ENCODE assay signal across 8 cellular contexts in genomic region chr6:152206072-152206818, GRCh38.
DNase-seq lines count a peak whose midpoint lies in the region; ATAC-seq and TF ChIP-seq lines count a peak whose summit lies in the region.

No MANE protein-coding gene starts in this region.

- H3K27me3 ChIP-seq in esophagus muscularis mucosa: no peaks in the 10 kb centered on the region
- H3K27me3 ChIP-seq in psoas muscle (ENCODE audit: insufficient read depth in 3 of 3, low read length in 2 of 3): no peaks in the 10 kb centered on the region

- TF ChIP-seq EP300 in esophagus muscularis mucosa (IDR thresholded peaks at IDR 0.05): no peak

- DNase-seq in activated T-helper 1 cell treated with Interleukin-2 at 50 U/mL for 16 hours (ENCODE audit: low read depth) (peak; percentile 12), esophagus muscularis mucosa (ENCODE audit: extremely low spot score) (no peak), psoas muscle (peak; percentile 23 to 70), NCI-H1417 (lab: John Stamatoyannopoulos, UW) (no peak), NCI-H226 (no peak)
- no peak for DNase-seq in activated T-helper 1 cell treated with anti-CD3 and anti-CD28 coated beads, Interleukin-12 subunit alpha, Interleukin-12 subunit beta, Interleukin-2, Interleukin-4 antibody, amounts not matched to agents 30 ng/mL and 10 ng/mL and 1 ng/mL, durations not matched to agents 14 hours and 24 hours and 36 hours (ENCODE audit: low spot score)
- DNase-seq in activated CD4-positive, alpha-beta T cell treated with anti-CD3 and anti-CD28 coated beads for 1 hour: peak; percentile 22

- TF ChIP-seq POLR2A in esophagus muscularis mucosa (IDR thresholded peaks at IDR 0.05; ENCODE audit: low read depth): no peak

- H3K4me1 ChIP-seq in esophagus muscularis mucosa (peaks cover 0 to 11% (median 6%) of the 10 kb centered on the region in 4 donors), psoas muscle (no peaks in the 10 kb centered on the region)

- no peak overlapping the region for H3K27ac Mint-ChIP-seq in activated T-helper 1 cell treated with anti-CD3 and anti-CD28 coated beads, Interleukin-12 subunit alpha, Interleukin-12 subunit beta, Interleukin-2, Interleukin-4 antibody, amounts not matched to agents 30 ng/mL and 10 ng/mL and 1 ng/mL, durations not matched to agents 14 hours and 24 hours and 36 hours

- H3K36me3 ChIP-seq in esophagus muscularis mucosa: peaks cover 38 to 95% (median 71%) of the 10 kb centered on the region in 4 donors
- H3K36me3 ChIP-seq in psoas muscle (ENCODE audit: insufficient read depth in 1 of 2, low read depth in 1 of 2): peaks cover 8 to 83% of the 10 kb centered on the region in 2 donors

- ATAC-seq in psoas muscle: peak in 2 of 4 donors; percentile 49 to 66
- no peak for ATAC-seq in HG02623 (IDR thresholded peaks at IDR 0.05; ENCODE audit: unreplicated experiment)

- TF ChIP-seq CTCF in esophagus muscularis mucosa (IDR thresholded peaks at IDR 0.05) (peak; percentile 33 to 63 (median 45)), psoas muscle (IDR thresholded peaks at IDR 0.05) (peak; percentile 36)

- H3K4me3 ChIP-seq in esophagus muscularis mucosa (no peak overlapping the region), psoas muscle (no peak overlapping the region)

- WGBS in esophagus muscularis mucosa: 89% methylated on average over 18 of the region's 18 CpGs
- WGBS in psoas muscle, 3 donors: 88 to 90% (median 88%) methylated on average over 18 of the region's 18 CpGs

- no peaks in the 10 kb centered on the region for H3K9me3 ChIP-seq in esophagus muscularis mucosa
- H3K9me3 ChIP-seq in psoas muscle: no peaks in the 10 kb centered on the region

- intact Hi-C loops in activated T-helper 1 cell treated with anti-CD3 and anti-CD28 coated beads, Interleukin-12 subunit alpha, Interleukin-12 subunit beta, Interleukin-2, Interleukin-4 antibody, amounts not matched to agents 30 ng/mL and 10 ng/mL and 1 ng/mL, durations not matched to agents 14 hours and 24 hours and 36 hours (cut with micrococcal nuclease): loop anchor here (2.0 kb wide), 1 partner anchor 63 kb away; no protein-coding TSS in a partner anchor
- intact Hi-C loops in esophagus muscularis mucosa (cut with DNase I): loop anchor here (5.0 kb wide), 1 partner anchor 61 kb away; no protein-coding TSS in a partner anchor
- intact Hi-C loops in psoas muscle (cut with DNase I): no loop called here

- no peaks in the 10 kb centered on the region for H3K4me1 Mint-ChIP-seq in activated T-helper 1 cell treated with anti-CD3 and anti-CD28 coated beads, Interleukin-12 subunit alpha, Interleukin-12 subunit beta, Interleukin-2, Interleukin-4 antibody, amounts not matched to agents 30 ng/mL and 10 ng/mL and 1 ng/mL, durations not matched to agents 14 hours and 24 hours and 36 hours (ENCODE audit: low read depth)

- H3K36me3 Mint-ChIP-seq in activated T-helper 1 cell treated with anti-CD3 and anti-CD28 coated beads, Interleukin-12 subunit alpha, Interleukin-12 subunit beta, Interleukin-2, Interleukin-4 antibody, amounts not matched to agents 30 ng/mL and 10 ng/mL and 1 ng/mL, durations not matched to agents 14 hours and 24 hours and 36 hours (ENCODE audit: low read depth): peaks cover 28% of the 10 kb centered on the region

- no peak overlapping the region for H3K4me3 Mint-ChIP-seq in activated T-helper 1 cell treated with anti-CD3 and anti-CD28 coated beads, Interleukin-12 subunit alpha, Interleukin-12 subunit beta, Interleukin-2, Interleukin-4 antibody, amounts not matched to agents 30 ng/mL and 10 ng/mL and 1 ng/mL, durations not matched to agents 14 hours and 24 hours and 36 hours

- no peaks in the 10 kb centered on the region for H3K27me3 Mint-ChIP-seq in activated T-helper 1 cell treated with anti-CD3 and anti-CD28 coated beads, Interleukin-12 subunit alpha, Interleukin-12 subunit beta, Interleukin-2, Interleukin-4 antibody, amounts not matched to agents 30 ng/mL and 10 ng/mL and 1 ng/mL, durations not matched to agents 14 hours and 24 hours and 36 hours (ENCODE audit: insufficient read depth)

- H3K27ac ChIP-seq in esophagus muscularis mucosa (replicated peaks in 1 of 4) (no peak overlapping the region), psoas muscle (no peak overlapping the region)

- no peaks in the 10 kb centered on the region for H3K9me3 Mint-ChIP-seq in activated T-helper 1 cell treated with anti-CD3 and anti-CD28 coated beads, Interleukin-12 subunit alpha, Interleukin-12 subunit beta, Interleukin-2, Interleukin-4 antibody, amounts not matched to agents 30 ng/mL and 10 ng/mL and 1 ng/mL, durations not matched to agents 14 hours and 24 hours and 36 hours

Comparison
In these comparisons a context has a peak if more than half of its experiments do, and no peak if none do; other contexts are left out.
1. DNase-seq: peak in activated T-helper 1 cell treated with Interleukin-2 at 50 U/mL for 16 hours (single experiment), activated CD4-positive, alpha-beta T cell treated with anti-CD3 and anti-CD28 coated beads for 1 hour (single experiment) and psoas muscle (2 of 2); none in activated T-helper 1 cell treated with anti-CD3 and anti-CD28 coated beads, Interleukin-12 subunit alpha, Interleukin-12 subunit beta, Interleukin-2, Interleukin-4 antibody, amounts not matched to agents 30 ng/mL and 10 ng/mL and 1 ng/mL, durations not matched to agents 14 hours and 24 hours and 36 hours (single experiment), esophagus muscularis mucosa (single experiment), NCI-H1417 (0 of 3) and NCI-H226 (single experiment).
2. intact Hi-C loops: an anchor here in activated T-helper 1 cell treated with anti-CD3 and anti-CD28 coated beads, Interleukin-12 subunit alpha, Interleukin-12 subunit beta, Interleukin-2, Interleukin-4 antibody, amounts not matched to agents 30 ng/mL and 10 ng/mL and 1 ng/mL, durations not matched to agents 14 hours and 24 hours and 36 hours (2.0 kb wide) and esophagus muscularis mucosa (5.0 kb wide); none called in psoas muscle.